Comparison of ENCODE assay signal across 1 cellular context in genomic region chr4:87058272-87059073, GRCh38.
TF ChIP-seq lines count a peak whose summit lies in the region.

No MANE protein-coding gene starts in this region.

TF ChIP-seq in H1, 55 proteins besides CTCF, POLR2A, EP300 and RAD21 (continued from another document):
- TF ChIP-seq USF2 (IDR thresholded peaks at IDR 0.05; ENCODE audit: low read length) (no peak), RNF2 (IDR thresholded peaks at IDR 0.05; ENCODE audit: borderline replicate concordance, low read depth, low read length, missing control alignments, poor library complexity, severe bottlenecking) (no peak), JUND (IDR thresholded peaks at IDR 0.05; ENCODE audit: low read length) (no peak), ASH2L (IDR thresholded peaks at IDR 0.05; ENCODE audit: low read length) (no peak), SP2 (IDR thresholded peaks at IDR 0.05; ENCODE audit: low read length) (no peak)
